Comparison of ENCODE assay signal across 20 cellular contexts in the genomic region with DNA sequence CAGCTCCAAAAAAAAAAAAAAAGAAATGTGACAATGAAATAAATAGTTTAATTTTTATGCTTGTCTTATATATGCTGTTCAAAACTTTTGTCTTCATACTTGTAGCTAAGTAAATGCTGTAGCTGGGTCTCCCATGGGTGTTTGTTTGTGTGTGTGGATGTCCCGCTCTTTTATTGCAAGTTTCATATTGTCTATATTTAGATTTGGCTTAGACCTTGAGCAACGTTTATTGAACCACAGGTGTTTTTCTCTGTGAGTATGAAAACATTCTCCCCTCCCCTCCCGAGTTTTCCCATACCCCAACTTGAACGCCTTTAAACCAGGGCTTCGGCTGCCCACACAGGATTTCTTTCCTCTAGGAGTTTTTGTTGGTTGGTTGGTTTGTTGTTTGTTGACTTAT.
"Had no signal": no experiment of that assay in that cellular context is flagged by ENCODE, and none has a peak within 500 bp of the region (broad histone marks: within the 10 kb centered on the region; RNA-seq: fewer than 3 reads in every experiment).

No MANE protein-coding gene starts in this region.

- DNase-seq: effector memory CD8-positive, alpha-beta T cell; gastrocnemius medialis; glutamatergic neuron; islet precursor cell; mammary epithelial cell; naive thymus-derived CD4-positive, alpha-beta T cell; psoas muscle; retina; spleen; stimulated activated CD4-positive, alpha-beta T cell treated with anti-CD3 and anti-CD28 coated beads, Interleukin-2, amount 100 ng/mL, for 24 hours; stimulated activated CD4-positive, alpha-beta T cell treated with anti-CD3 and anti-CD28 coated beads, Interleukin-4, amount 100 ng/mL, for 4 hours; stimulated activated naive CD4-positive, alpha-beta T cell; stomach; trophoblast cell had no signal

- H3K4me3 ChIP-seq: esophagus muscularis mucosa, gastrocnemius medialis, psoas muscle, spleen, stomach had no signal

- ATAC-seq: effector memory CD8-positive, alpha-beta T cell; gastrocnemius medialis; left lobe of liver; naive thymus-derived CD4-positive, alpha-beta T cell; psoas muscle; sciatic nerve had no signal

- H3K27ac Mint-ChIP-seq: dendritic cell treated with granulocyte-macrophage colony-stimulating factor and Interleukin-4, amounts not matched to agents 40 ng/mL and 50 ng/mL, for 4 days; naive thymus-derived CD4-positive, alpha-beta T cell had no signal

- H3K27me3 ChIP-seq: esophagus muscularis mucosa, gastrocnemius medialis, neutrophil, spleen, stomach had no signal

- H3K27ac ChIP-seq: epithelial cell of prostate, esophagus muscularis mucosa, gastrocnemius medialis, neutrophil, psoas muscle, stomach had no signal

- H3K27me3 Mint-ChIP-seq: dendritic cell treated with granulocyte-macrophage colony-stimulating factor and Interleukin-4, amounts not matched to agents 40 ng/mL and 50 ng/mL, for 4 days; effector memory CD8-positive, alpha-beta T cell; naive thymus-derived CD4-positive, alpha-beta T cell had no signal

- H3K9me3 Mint-ChIP-seq: dendritic cell treated with granulocyte-macrophage colony-stimulating factor and Interleukin-4, amounts not matched to agents 40 ng/mL and 50 ng/mL, for 4 days; effector memory CD8-positive, alpha-beta T cell had no signal

- H3K4me1 ChIP-seq: esophagus muscularis mucosa, spleen, stomach had no signal

- H3K4me3 Mint-ChIP-seq: dendritic cell treated with granulocyte-macrophage colony-stimulating factor and Interleukin-4, amounts not matched to agents 40 ng/mL and 50 ng/mL, for 4 days; effector memory CD8-positive, alpha-beta T cell; naive thymus-derived CD4-positive, alpha-beta T cell had no signal

- H3K9me3 ChIP-seq: esophagus muscularis mucosa, gastrocnemius medialis, neutrophil, psoas muscle, spleen, stomach had no signal
